ENCODE assay signal across 13 cellular contexts in the genomic region with DNA sequence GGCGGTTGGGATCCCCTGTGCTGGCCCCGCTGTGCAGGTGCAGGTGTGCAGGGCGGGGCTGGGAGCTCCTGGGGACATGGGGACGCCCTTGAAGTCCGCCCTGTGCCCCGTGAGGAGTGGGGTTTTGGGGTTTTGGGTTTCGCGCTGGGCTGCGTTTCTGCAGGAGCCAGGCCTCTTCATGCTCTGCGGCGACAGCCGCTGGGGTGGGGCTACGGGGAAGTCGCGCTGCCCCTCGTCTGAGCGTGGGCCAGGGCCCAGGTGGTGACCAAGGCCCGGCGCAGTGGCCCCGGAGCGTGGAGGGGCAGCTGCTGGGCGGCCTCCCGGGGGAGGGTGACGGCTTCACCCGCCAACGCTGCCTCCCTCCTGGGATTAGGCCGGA. TPM values are rescaled to one million over a fixed set of nuclear protein-coding genes. Genes with fewer than 3 reads are reported as not detected.
A peak's percentile ranks its signal among the peaks of the same experiment; 100 is the strongest.
DNase-seq lines count a peak whose midpoint lies in the region; ATAC-seq, FAIRE-seq and TF ChIP-seq lines count a peak whose summit lies in the region.
"Had no signal": no experiment of that assay in that cellular context is flagged by ENCODE, and none has a peak within 500 bp of the region (broad histone marks: within the 10 kb centered on the region; RNA-seq: fewer than 3 reads in every experiment).

No MANE protein-coding gene starts in this region.

- no peak overlapping the region for H3K27ac Mint-ChIP-seq in osteocyte (ENCODE audit: unreplicated experiment)
- H3K27ac Mint-ChIP-seq in CD4-positive, alpha-beta T cell, result no peak overlapping the region
- H3K27ac Mint-ChIP-seq: activated naive CD4-positive, alpha-beta T cell treated with anti-CD3 and anti-CD28 coated beads, Interleukin-2, amount 50 U/mL, for 72 hours had no signal

- peak; percentile 33 to 54; a peak in 3 of 6 replicates for ATAC-seq in A549
- ATAC-seq in Right ventricle myocardium superior (ENCODE audit: poor library complexity), result peak; percentile 62
- no peak for ATAC-seq in CD4-positive, alpha-beta T cell (ENCODE audit: poor library complexity)
- ATAC-seq in GM19455 (IDR thresholded peaks at IDR 0.05; ENCODE audit: unreplicated experiment), result no peak

- 50% methylated on average over 11 of the region's 27 CpGs for WGBS in A549 (ENCODE audit: missing lambda C conversion rate)

- CTCF ChIA-PET in A549 (lab: Yijun Ruan, JAX), result no interaction called here
- CTCF ChIA-PET in CD4-positive, alpha-beta T cell (lab: Charles Lee), result no interaction called here

- H3K27me3 Mint-ChIP-seq in osteocyte (ENCODE audit: unreplicated experiment), result peaks cover 20% of the 10 kb centered on the region
- peaks cover 34% of the 10 kb centered on the region for H3K27me3 Mint-ChIP-seq in CD4-positive, alpha-beta T cell

- no peak for DNase-seq in A549 (ENCODE audit: low read depth in 1 of 2, low spot score in 1 of 2)
- peak; percentile 34 for DNase-seq in NAMALWA (ENCODE audit: low spot score)
- no peak for DNase-seq in Right ventricle myocardium superior
- DNase-seq in osteocyte (ENCODE audit: extremely low spot score, unreplicated experiment), result peak; percentile 79
- no peak for DNase-seq in activated effector memory CD4-positive, alpha-beta T cell treated with Interleukin-2 at 50 U/mL for 16 hours
- no peak for DNase-seq in CD4-positive, alpha-beta T cell
- DNase-seq in RCC 7860 (ENCODE audit: low spot score), result no peak
- DNase-seq: activated CD4-positive, CD25-positive, alpha-beta regulatory T cell; stimulated activated CD4-positive, alpha-beta T cell treated with anti-CD3 and anti-CD28 coated beads, Interleukin-4, amount 100 ng/mL, for 24 hours had no signal

- no peak overlapping the region for H3K4me3 ChIP-seq in A549
- H3K4me3 ChIP-seq: GM12878 had no signal

- H3K4me1 Mint-ChIP-seq in osteocyte (ENCODE audit: unreplicated experiment), result no peaks in the 10 kb centered on the region
- no peaks in the 10 kb centered on the region for H3K4me1 Mint-ChIP-seq in CD4-positive, alpha-beta T cell (ENCODE audit: low read depth)

- no peaks in the 10 kb centered on the region for H3K4me1 ChIP-seq in A549

- TF ChIP-seq RAD21 in A549 (conservative IDR thresholded peaks at IDR 0.05 in 1 of 2, IDR thresholded peaks at IDR 0.05 in 1 of 2), result no peak

- no peak for TF ChIP-seq CTCF in A549 (IDR thresholded peaks at IDR 0.05)
- TF ChIP-seq CTCF in osteocyte (IDR thresholded peaks at IDR 0.05), result no peak
- no peak for TF ChIP-seq CTCF in CD4-positive, alpha-beta T cell (IDR thresholded peaks at IDR 0.05)

- no peaks in the 10 kb centered on the region for H3K9me3 ChIP-seq in A549
- H3K9me3 ChIP-seq in CD4-positive, alpha-beta T cell (ENCODE audit: control insufficient read depth, low read length), result no peaks in the 10 kb centered on the region

- no peaks in the 10 kb centered on the region for H3K9me3 Mint-ChIP-seq in osteocyte (ENCODE audit: unreplicated experiment)
- no peaks in the 10 kb centered on the region for H3K9me3 Mint-ChIP-seq in CD4-positive, alpha-beta T cell
- H3K9me3 Mint-ChIP-seq: activated naive CD4-positive, alpha-beta T cell treated with anti-CD3 and anti-CD28 coated beads, Interleukin-2, amount 50 U/mL, for 72 hours had no signal

- H3K27me3 ChIP-seq in CD4-positive, alpha-beta T cell (ENCODE audit: control insufficient read depth, insufficient read depth, low read length), result peaks cover 61% of the 10 kb centered on the region

- H3K36me3 Mint-ChIP-seq in osteocyte (ENCODE audit: unreplicated experiment), result no peaks in the 10 kb centered on the region
- no peaks in the 10 kb centered on the region for H3K36me3 Mint-ChIP-seq in CD4-positive, alpha-beta T cell (ENCODE audit: low read depth)
- H3K36me3 Mint-ChIP-seq: activated naive CD4-positive, alpha-beta T cell treated with anti-CD3 and anti-CD28 coated beads, Interleukin-2, amount 50 U/mL, for 72 hours had no signal

- no peak for TF ChIP-seq EP300 in A549 (IDR thresholded peaks at IDR 0.05)

- FAIRE-seq in A549 (lab: Jason Lieb, UNC) (no peak), RCC 7860 (lab: Jason Lieb, UNC) (no peak)
- FAIRE-seq: GM12878 had no signal

- intact Hi-C loops in Right ventricle myocardium superior (cut with DNase I), result no loop called here
- intact Hi-C loops in CD4-positive, alpha-beta T cell (cut with DNase I, micrococcal nuclease), result no loop called here

- H3K4me2 ChIP-seq in A549, result no peak overlapping the region

- POLR2A ChIA-PET in A549 (lab: Yijun Ruan, JAX), result no interaction called here
- POLR2A ChIA-PET in CD4-positive, alpha-beta T cell (lab: Charles Lee), result no interaction called here

- TF ChIP-seq POLR2A in A549 (IDR thresholded peaks at IDR 0.05; ENCODE audit: low read length), result no peak

- H3K4me3 Mint-ChIP-seq in osteocyte (ENCODE audit: unreplicated experiment), result no peak overlapping the region
- H3K4me3 Mint-ChIP-seq in CD4-positive, alpha-beta T cell, result no peak overlapping the region

- H3K27ac ChIP-seq in A549, result no peak overlapping the region
- H3K27ac ChIP-seq in CD4-positive, alpha-beta T cell (ENCODE audit: low read depth, low read length), result no peak overlapping the region

TF ChIP-seq in A549, 52 proteins besides CTCF, POLR2A, EP300 and RAD21:
- TF ChIP-seq RNF2 (IDR thresholded peaks at IDR 0.05; ENCODE audit: borderline replicate concordance, low read depth) (no peak), HOXB13 (CRISPR knock-in tag; IDR thresholded peaks at IDR 0.05; ENCODE audit: low read depth) (no peak), RARB (CRISPR knock-in tag; IDR thresholded peaks at IDR 0.05) (no peak), HMGXB4 (CRISPR knock-in tag; IDR thresholded peaks at IDR 0.05; ENCODE audit: borderline replicate concordance) (no peak), FOSB (CRISPR knock-in tag; IDR thresholded peaks at IDR 0.05) (no peak), SREBF2 (IDR thresholded peaks at IDR 0.05) (no peak), HOXA7 (CRISPR knock-in tag; IDR thresholded peaks at IDR 0.05) (no peak), KDM5A (IDR thresholded peaks at IDR 0.05) (no peak), NFE2L2 (conservative IDR thresholded peaks at IDR 0.05; ENCODE audit: low read length) (no peak), PHF8 (IDR thresholded peaks at IDR 0.05; ENCODE audit: borderline replicate concordance, low read depth) (no peak), RFX5 (IDR thresholded peaks at IDR 0.05) (no peak), CHD2 (IDR thresholded peaks at IDR 0.05; ENCODE audit: low read length, partially characterized antibody) (no peak), JUNB (IDR thresholded peaks at IDR 0.05) (no peak), USF2 (IDR thresholded peaks at IDR 0.05) (no peak), JUN (IDR thresholded peaks at IDR 0.05) (no peak), KDM1A (IDR thresholded peaks at IDR 0.05; ENCODE audit: low read depth) (no peak)
- TF ChIP-seq, protein P1, sequence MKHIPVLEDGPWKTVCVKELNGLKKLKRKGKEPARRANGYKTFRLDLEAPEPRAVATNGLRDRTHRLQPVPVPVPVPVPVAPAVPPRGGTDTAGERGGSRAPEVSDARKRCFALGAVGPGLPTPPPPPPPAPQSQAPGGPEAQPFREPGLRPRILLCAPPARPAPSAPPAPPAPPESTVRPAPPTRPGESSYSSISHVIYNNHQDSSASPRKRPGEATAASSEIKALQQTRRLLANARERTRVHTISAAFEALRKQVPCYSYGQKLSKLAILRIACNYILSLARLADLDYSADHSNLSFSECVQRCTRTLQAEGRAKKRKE (CRISPR knock-in tag; IDR thresholded peaks at IDR 0.05; ENCODE audit: low read depth), result no peak

RNA-seq across cellular contexts. Expression of gene IRX4, which starts 47.8 kb away (rescaled TPM):
- polyA plus RNA-seq in A549 (2011; rRNA removed) (0.04 and 0.05 TPM in 2 replicates), A549 (2017; fragmentation: RNase III; extraction: RNeasy Plus Mini Kit Qiagen cat#74134 plus additional on column Dnase treatment) (0.05 to 0.06 TPM in 2 of 3 replicates, not detected in the other)
- polyA plus RNA-seq in A549 (2012; cell fraction: cytosol; rRNA removed), result 0.05 and 0.06 TPM in 2 replicates
- 0.20 and 0.26 TPM in 2 replicates for polyA plus RNA-seq in A549 (2012; cell fraction: nucleus; rRNA removed)
- not detected in 2 replicates for polyA minus RNA-seq in A549 (2011; rRNA and poly(A)+ RNA removed)
- total RNA-seq in Right ventricle myocardium superior (15.8 TPM), osteocyte (not detected in 2 replicates)
- not detected for total RNA-seq in CD4-positive, alpha-beta T cell
- total RNA-seq: activated naive CD4-positive, alpha-beta T cell treated with anti-CD3 and anti-CD28 coated beads, Interleukin-2, amount 50 U/mL, for 72 hours; GM12878 had no signal
- polyA plus RNA-seq: BJ, GM12878 had no signal

Comparison
In these comparisons a context has a peak if more than half of its experiments do, and no peak if none do; other contexts are left out.
1. ATAC-seq: peak in A549 (2 of 2) and Right ventricle myocardium superior (single experiment); none in CD4-positive, alpha-beta T cell (single experiment) and GM19455 (single experiment).
2. DNase-seq: peak in NAMALWA (single experiment) and osteocyte (single experiment); none in A549 (0 of 2), Right ventricle myocardium superior (single experiment), activated effector memory CD4-positive, alpha-beta T cell treated with Interleukin-2 at 50 U/mL for 16 hours (single experiment), CD4-positive, alpha-beta T cell (0 of 10) and RCC 7860 (single experiment).
3. RNA of gene IRX4, which starts 47.8 kb away (total RNA-seq): 15.8 TPM in Right ventricle myocardium superior (single experiment); not detected in osteocyte and not detected in CD4-positive, alpha-beta T cell; every median in the first group is over 10 times any median in the second.